Comparison of ENCODE assay signal across 1 cellular context in the genomic region with DNA sequence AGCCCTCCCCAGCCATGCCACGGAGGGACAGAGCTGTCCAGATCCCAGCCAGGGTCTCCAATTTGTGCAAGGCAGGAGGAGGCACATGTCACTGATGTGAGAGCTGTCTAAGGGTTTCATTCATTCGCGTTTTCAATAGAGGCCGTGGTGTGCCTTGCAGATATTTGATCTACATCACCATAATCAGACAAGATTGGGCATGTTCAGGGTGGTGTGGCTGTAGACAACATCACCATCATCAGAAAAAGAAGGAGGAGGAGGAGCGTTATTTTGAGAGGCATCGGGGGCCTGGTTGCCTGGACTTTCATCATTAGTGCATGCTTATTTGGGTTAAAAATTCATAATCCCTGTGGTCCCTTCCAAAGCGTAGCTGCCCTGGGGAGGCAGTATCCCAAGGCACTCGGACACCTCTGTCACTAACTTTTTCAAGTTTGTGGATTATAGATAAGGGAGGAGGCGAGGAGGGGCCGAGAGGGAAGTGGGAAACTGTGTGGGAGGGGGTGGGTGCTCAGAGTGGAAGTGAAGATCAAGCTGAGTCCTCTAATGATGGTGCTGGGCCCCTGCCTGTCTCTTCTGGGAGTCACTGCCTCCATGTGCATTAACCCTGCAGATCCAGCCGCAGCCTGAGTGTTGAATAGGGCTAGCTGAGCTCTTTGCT.
TF ChIP-seq lines count a peak whose summit lies in the region.

No MANE protein-coding gene starts in this region.

TF ChIP-seq in IMR-90, 13 proteins besides CTCF, POLR2A, EP300 and RAD21 (continued from another document):
- TF ChIP-seq SMC3 (IDR thresholded peaks at IDR 0.05; ENCODE audit: low read depth, low read length) (no peak), RFX5 (IDR thresholded peaks at IDR 0.05; ENCODE audit: low read depth, low read length) (no peak), RCOR1 (IDR thresholded peaks at IDR 0.05; ENCODE audit: insufficient replicate concordance, low read length) (no peak), FOS (IDR thresholded peaks at IDR 0.05; ENCODE audit: low read depth, low read length) (no peak), CHD1 (IDR thresholded peaks at IDR 0.05; ENCODE audit: low read depth, low read length) (no peak), MAFK (IDR thresholded peaks at IDR 0.05; ENCODE audit: low read depth, low read length) (no peak), CEBPB (IDR thresholded peaks at IDR 0.05; ENCODE audit: low read depth, low read length) (no peak), MAZ (IDR thresholded peaks at IDR 0.05; ENCODE audit: borderline replicate concordance, low read depth, low read length) (no peak), NFE2L2 (IDR thresholded peaks at IDR 0.05; ENCODE audit: low read depth, low read length) (no peak)
- TF ChIP-seq, protein P1, sequence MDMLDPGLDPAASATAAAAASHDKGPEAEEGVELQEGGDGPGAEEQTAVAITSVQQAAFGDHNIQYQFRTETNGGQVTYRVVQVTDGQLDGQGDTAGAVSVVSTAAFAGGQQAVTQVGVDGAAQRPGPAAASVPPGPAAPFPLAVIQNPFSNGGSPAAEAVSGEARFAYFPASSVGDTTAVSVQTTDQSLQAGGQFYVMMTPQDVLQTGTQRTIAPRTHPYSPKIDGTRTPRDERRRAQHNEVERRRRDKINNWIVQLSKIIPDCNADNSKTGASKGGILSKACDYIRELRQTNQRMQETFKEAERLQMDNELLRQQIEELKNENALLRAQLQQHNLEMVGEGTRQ (IDR thresholded peaks at IDR 0.05; ENCODE audit: low read depth, low read length) = no peak
- TF ChIP-seq, protein P2, sequence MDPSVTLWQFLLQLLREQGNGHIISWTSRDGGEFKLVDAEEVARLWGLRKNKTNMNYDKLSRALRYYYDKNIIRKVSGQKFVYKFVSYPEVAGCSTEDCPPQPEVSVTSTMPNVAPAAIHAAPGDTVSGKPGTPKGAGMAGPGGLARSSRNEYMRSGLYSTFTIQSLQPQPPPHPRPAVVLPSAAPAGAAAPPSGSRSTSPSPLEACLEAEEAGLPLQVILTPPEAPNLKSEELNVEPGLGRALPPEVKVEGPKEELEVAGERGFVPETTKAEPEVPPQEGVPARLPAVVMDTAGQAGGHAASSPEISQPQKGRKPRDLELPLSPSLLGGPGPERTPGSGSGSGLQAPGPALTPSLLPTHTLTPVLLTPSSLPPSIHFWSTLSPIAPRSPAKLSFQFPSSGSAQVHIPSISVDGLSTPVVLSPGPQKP (IDR thresholded peaks at IDR 0.05; ENCODE audit: borderline replicate concordance, low read depth, low read length) = no peak
TF ChIP-seq in IMR-90: peak in this region for 0.
